Comparison of ENCODE assay signal across 27 cellular contexts in genomic region chr11:3737386-3737933, GRCh38.
"Had no signal": no experiment of that assay in that cellular context is flagged by ENCODE, and none has a peak within 500 bp of the region (broad histone marks: within the 10 kb centered on the region; RNA-seq: fewer than 3 reads in every experiment).

No MANE protein-coding gene starts in this region.

- H3K27me3 ChIP-seq: ovary, sigmoid colon, uterus had no signal

- H3K4me3 ChIP-seq: ovary, sigmoid colon, uterus had no signal

- DNase-seq: activated CD8-positive, alpha-beta memory T cell treated with anti-CD3 and anti-CD28 coated beads, Interleukin-2, amount 10 ng/mL, durations not matched to agents 7 days and 5 days; activated CD8-positive, alpha-beta T cell treated with anti-CD3 and anti-CD28 coated beads, Interleukin-2, amount 10 ng/mL, durations not matched to agents 7 days and 5 days; activated effector memory CD4-positive, alpha-beta T cell treated with anti-CD3 and anti-CD28 coated beads, Interleukin-2, amount 50 U/mL, for 16 hours; activated naive CD4-positive, alpha-beta T cell treated with anti-CD3 and anti-CD28 coated beads for 36 hours; activated T-cell treated with anti-CD3 and anti-CD28 coated beads for 4 hours; activated T-cell treated with anti-CD3 and anti-CD28 coated beads, Interleukin-2, amount 50 U/mL, for 72 hours; amygdala; caudate nucleus; head of caudate nucleus; hippocampal formation; left cardiac atrium; mammary epithelial cell; naive B cell; ovary; retina; sigmoid colon; small intestine; stimulated activated CD4-positive, alpha-beta T cell treated with anti-CD3 and anti-CD28 coated beads, Interleukin-1b, Interleukin-23, amount 100 ng/mL, for 48 hours; stimulated activated CD4-positive, alpha-beta T cell treated with anti-CD3 and anti-CD28 coated beads, Interleukin-4, amount 100 ng/mL, for 4 hours; stimulated activated CD8-positive, alpha-beta memory T cell treated with anti-CD3 and anti-CD28 coated beads, Interleukin-4, amount 100 ng/mL, for 48 hours; stimulated activated naive CD8-positive, alpha-beta T cell treated with anti-CD3 and anti-CD28 coated beads, Interleukin-15, amount 100 ng/mL, for 72 hours; T1000; uterus had no signal

- H3K9me3 Mint-ChIP-seq: activated naive CD4-positive, alpha-beta T cell treated with anti-CD3 and anti-CD28 coated beads for 36 hours; activated T-cell treated with anti-CD3 and anti-CD28 coated beads, Interleukin-2, amount 50 U/mL, for 72 hours; naive B cell; stimulated activated memory B cell treated with anti-CD40 and anti-IgM and Interleukin-4, amounts not matched to agents 10 μg/mL and 1 μg/mL and 100 μg/mL, for 72 hours; stimulated activated naive CD8-positive, alpha-beta T cell treated with anti-CD3 and anti-CD28 coated beads, Interleukin-15, amount 100 ng/mL, for 72 hours; type B pancreatic cell had no signal

- H3K4me1 Mint-ChIP-seq: stimulated activated memory B cell treated with anti-CD40 and anti-IgM and Interleukin-4, amounts not matched to agents 10 μg/mL and 1 μg/mL and 100 μg/mL, for 72 hours; stimulated activated naive CD8-positive, alpha-beta T cell treated with anti-CD3 and anti-CD28 coated beads, Interleukin-15, amount 100 ng/mL, for 72 hours had no signal

- H3K27ac Mint-ChIP-seq: activated CD8-positive, alpha-beta memory T cell treated with anti-CD3 and anti-CD28 coated beads, Interleukin-2, amount 10 ng/mL, durations not matched to agents 7 days and 5 days; activated CD8-positive, alpha-beta T cell treated with anti-CD3 and anti-CD28 coated beads, Interleukin-2, amount 10 ng/mL, durations not matched to agents 7 days and 5 days; activated naive CD4-positive, alpha-beta T cell treated with anti-CD3 and anti-CD28 coated beads for 36 hours; progenitor cell of endocrine pancreas; stimulated activated memory B cell treated with anti-CD40 and anti-IgM and Interleukin-4, amounts not matched to agents 10 μg/mL and 1 μg/mL and 100 μg/mL, for 72 hours; stimulated activated naive CD8-positive, alpha-beta T cell treated with anti-CD3 and anti-CD28 coated beads, Interleukin-15, amount 100 ng/mL, for 72 hours; type B pancreatic cell had no signal

- H3K27me3 Mint-ChIP-seq: activated CD8-positive, alpha-beta memory T cell treated with anti-CD3 and anti-CD28 coated beads, Interleukin-2, amount 10 ng/mL, durations not matched to agents 7 days and 5 days; naive B cell; progenitor cell of endocrine pancreas; stimulated activated memory B cell treated with anti-CD40 and anti-IgM and Interleukin-4, amounts not matched to agents 10 μg/mL and 1 μg/mL and 100 μg/mL, for 72 hours; stimulated activated naive CD8-positive, alpha-beta T cell treated with anti-CD3 and anti-CD28 coated beads, Interleukin-15, amount 100 ng/mL, for 72 hours; type B pancreatic cell had no signal

- H3K36me3 ChIP-seq: ovary, uterus had no signal

- H3K9me3 ChIP-seq: ovary, sigmoid colon, uterus had no signal

- ATAC-seq: activated CD8-positive, alpha-beta memory T cell treated with anti-CD3 and anti-CD28 coated beads, Interleukin-2, amount 10 ng/mL, durations not matched to agents 7 days and 5 days; activated CD8-positive, alpha-beta T cell treated with anti-CD3 and anti-CD28 coated beads, Interleukin-2, amount 10 ng/mL, durations not matched to agents 7 days and 5 days; activated T-cell treated with anti-CD3 and anti-CD28 coated beads, Interleukin-2, amount 50 U/mL, for 72 hours; esophagus mucosa; stimulated activated memory B cell treated with anti-CD40 and anti-IgM and Interleukin-4, amounts not matched to agents 10 μg/mL and 1 μg/mL and 100 μg/mL, for 72 hours; stimulated activated naive CD8-positive, alpha-beta T cell treated with anti-CD3 and anti-CD28 coated beads, Interleukin-15, amount 100 ng/mL, for 72 hours had no signal

- H3K4me1 ChIP-seq: sigmoid colon, uterus had no signal

- H3K4me3 Mint-ChIP-seq: activated CD8-positive, alpha-beta memory T cell treated with anti-CD3 and anti-CD28 coated beads, Interleukin-2, amount 10 ng/mL, durations not matched to agents 7 days and 5 days; activated CD8-positive, alpha-beta T cell treated with anti-CD3 and anti-CD28 coated beads, Interleukin-2, amount 10 ng/mL, durations not matched to agents 7 days and 5 days; activated naive CD4-positive, alpha-beta T cell treated with anti-CD3 and anti-CD28 coated beads for 36 hours; activated T-cell treated with anti-CD3 and anti-CD28 coated beads, Interleukin-2, amount 50 U/mL, for 72 hours; naive B cell; stimulated activated memory B cell treated with anti-CD40 and anti-IgM and Interleukin-4, amounts not matched to agents 10 μg/mL and 1 μg/mL and 100 μg/mL, for 72 hours; stimulated activated naive CD8-positive, alpha-beta T cell treated with anti-CD3 and anti-CD28 coated beads, Interleukin-15, amount 100 ng/mL, for 72 hours; type B pancreatic cell had no signal

- H3K27ac ChIP-seq: ovary, sigmoid colon, uterus had no signal
